ENCODE assay signal across 17 cellular contexts in genomic region chr3:184275961-184276910, GRCh38. TPM values are rescaled to one million over a fixed set of nuclear protein-coding genes. Genes with fewer than 3 reads are reported as not detected.
DNase-seq lines count a peak whose midpoint lies in the region; ATAC-seq and TF ChIP-seq lines count a peak whose summit lies in the region.
"Had no signal": no experiment of that assay in that cellular context is flagged by ENCODE, and none has a peak within 500 bp of the region (broad histone marks: within the 10 kb centered on the region; RNA-seq: fewer than 3 reads in every experiment).

ECE2 (plus strand) TSS chr3:184276022; CDS start chr3:184276154, 132 bp downstream.

- no peak within 1 kb of the TSS for H4K91ac ChIP-seq in IMR-90 (ENCODE audit: insufficient read depth, low read depth, low read length)

- POLR2A ChIA-PET in IMR-90 (lab: Charles Lee; ENCODE audit: unreplicated experiment) = no interaction called here

- H4K20me1 ChIP-seq in IMR-90 (ENCODE audit: insufficient read depth, low read length) (no peaks in the 10 kb centered on the region), neural progenitor cell (ENCODE audit: low read depth) (no peaks in the 10 kb centered on the region)

- H3K9me3 ChIP-seq in IMR-90 (ENCODE audit: control insufficient read depth, insufficient read depth, low read length) (no peaks in the 10 kb centered on the region), neural progenitor cell (ENCODE audit: low read depth) (no peaks in the 10 kb centered on the region)
- H3K9me3 ChIP-seq: Caco-2, colonic mucosa, stomach had no signal

- no peak within 1 kb of the TSS for H2BK120ac ChIP-seq in IMR-90 (ENCODE audit: low read depth, low read length)

- TF ChIP-seq CTCF in IMR-90 (conservative IDR thresholded peaks at IDR 0.05; ENCODE audit: low read depth, low read length) = no peak
- no peak for TF ChIP-seq CTCF in neural progenitor cell (IDR thresholded peaks at IDR 0.05)
- TF ChIP-seq CTCF in HFFc6 (IDR thresholded peaks at IDR 0.05) = no peak

- H3K9ac ChIP-seq in IMR-90 (ENCODE audit: low read depth, low read length) = no peak within 1 kb of the TSS
- H3K9ac ChIP-seq in neural progenitor cell = no peak within 1 kb of the TSS

- H4K8ac ChIP-seq in IMR-90 (ENCODE audit: low read depth in 2 of 2, low read length in 2 of 2) = no peak within 1 kb of the TSS

- H3K4me3 Mint-ChIP-seq in neural progenitor cell (no peak within 1 kb of the TSS), HFFc6 (no peak within 1 kb of the TSS)
- H3K4me3 Mint-ChIP-seq: activated T-helper 17 cell treated with anti-CD3 and anti-CD28 coated beads, Interleukin-2, amount 50 U/mL, for 72 hours had no signal

- H3K18ac ChIP-seq in IMR-90 (ENCODE audit: low read depth, low read length) = no peak within 1 kb of the TSS

- 28% methylated on average over 20 of the region's 65 CpGs; no CpG with 5 or more reads in 1 of the 2 experiments for WGBS in IMR-90 (ENCODE audit: extremely low coverage in 2 of 2, insufficient read length in 1 of 2), 2 experiments

- CTCF ChIA-PET in IMR-90 (lab: Yijun Ruan, JAX) = no interaction called here

- H2BK20ac ChIP-seq in IMR-90 (ENCODE audit: low read depth, low read length) = no peak within 1 kb of the TSS

- dilution Hi-C loops in IMR-90 (cut with HindIII; ENCODE audit: low sequenced_read_pairs, unreplicated experiment) = no loop called here

- H3K4me3 ChIP-seq in IMR-90 (ENCODE audit: insufficient read depth, low read depth, low read length) (no peak within 1 kb of the TSS), neural progenitor cell (peak within 1 kb of the TSS; percentile 22)
- H3K4me3 ChIP-seq: colonic mucosa had no signal

- in situ Hi-C loops in IMR-90 (cut with MboI; ENCODE audit: low sequenced_read_pairs) = no loop called here

- H3K27ac Mint-ChIP-seq in neural progenitor cell (no peak within 1 kb of the TSS), HFFc6 (no peak within 1 kb of the TSS)
- H3K27ac Mint-ChIP-seq: activated T-helper 17 cell treated with anti-CD3 and anti-CD28 coated beads, Interleukin-2, amount 50 U/mL, for 72 hours had no signal

- H3K79me2 ChIP-seq in neural progenitor cell (ENCODE audit: low read depth) = no peaks in the 10 kb centered on the region

- no peak within 1 kb of the TSS for H2AK9ac ChIP-seq in IMR-90 (replicated peaks; ENCODE audit: low read depth, low read length, poor library complexity)

- TF ChIP-seq POLR2A in IMR-90 (IDR thresholded peaks at IDR 0.05; ENCODE audit: low read depth, low read length) = no peak

- H4K5ac ChIP-seq in IMR-90 (ENCODE audit: low read depth, low read length) = no peak within 1 kb of the TSS

- intact Hi-C loops in IMR-90 (cut with micrococcal nuclease) = no loop called here

- no peaks in the 10 kb centered on the region for H3K79me1 ChIP-seq in IMR-90 (ENCODE audit: low read depth in 1 of 2, low read length in 2 of 2)

- H3K27me3 ChIP-seq in IMR-90 (ENCODE audit: control insufficient read depth, insufficient read depth, low read length) (peaks cover 57% of the 10 kb centered on the region), neural progenitor cell (peaks cover 54% of the 10 kb centered on the region)

- H3K9me1 ChIP-seq in IMR-90 (ENCODE audit: insufficient read depth, low read length) = peaks cover 3% of the 10 kb centered on the region; the same call in 1 of the 2 replicates

- H3K36me3 ChIP-seq in IMR-90 (ENCODE audit: control insufficient read depth, insufficient read depth, low read length) (no peaks in the 10 kb centered on the region), neural progenitor cell (no peaks in the 10 kb centered on the region)
- H3K36me3 ChIP-seq: colonic mucosa, stomach had no signal

- BruUV-seq in IMR-90 (replicated peaks; lab: Mats Ljungman, UMichigan) = no TSS peak

- H3K14ac ChIP-seq in IMR-90 (replicated peaks; ENCODE audit: low read depth, low read length) = no peak within 1 kb of the TSS

- no peak within 1 kb of the TSS for H3K4ac ChIP-seq in IMR-90 (ENCODE audit: low read depth, low read length)

- no peaks in the 10 kb centered on the region for H3K4me1 ChIP-seq in IMR-90 (ENCODE audit: control insufficient read depth, insufficient read depth, low read length)
- no peaks in the 10 kb centered on the region for H3K4me1 ChIP-seq in neural progenitor cell
- H3K4me1 ChIP-seq: Caco-2, colonic mucosa, foreskin keratinocyte had no signal

- peak; percentile 81 for ATAC-seq in IMR-90 (ENCODE audit: low read depth)
- ATAC-seq in esophagus mucosa = peak; percentile 23
- ATAC-seq: activated CD4-positive, CD25-positive, alpha-beta regulatory T cell treated with anti-CD3 and anti-CD28 coated beads, Interleukin-2, amount 50 U/mL, for 24 hours; activated T-helper 17 cell treated with anti-CD3 and anti-CD28 coated beads, Interleukin-2, amount 50 U/mL, for 72 hours; foreskin keratinocyte; HCT116 had no signal

- H3K27ac ChIP-seq in IMR-90 (ENCODE audit: insufficient read depth, low read length) = no peak within 1 kb of the TSS
- H3K27ac ChIP-seq in neural progenitor cell = no peak within 1 kb of the TSS
- H3K27ac ChIP-seq: colonic mucosa, foreskin keratinocyte, stomach had no signal

- peak; percentile 15 for DNase-seq in EH (ENCODE audit: low read depth)
- no peak for DNase-seq in IMR-90
- no peak for DNase-seq in neural progenitor cell (ENCODE audit: low spot score)
- no peak for DNase-seq in NCI-H82 (lab: John Stamatoyannopoulos, UW)
- no peak for DNase-seq in HFFc6
- no peak for DNase-seq in dermis blood vessel endothelial cell
- DNase-seq: Caco-2; colonic mucosa; foreskin keratinocyte; NCI-H1694 treated with DMSO at 0.1 percent for 48 hours; stimulated activated CD4-positive, alpha-beta T cell treated with anti-CD3 and anti-CD28 coated beads, Interleukin-2, amount 100 ng/mL, for 48 hours; stomach had no signal

- H3K4me2 ChIP-seq in IMR-90 (ENCODE audit: low read depth, low read length) = no peak within 1 kb of the TSS; the same call in 1 of the 2 replicates
- H3K4me2 ChIP-seq in neural progenitor cell = peak within 1 kb of the TSS; percentile 66

- H2BK15ac ChIP-seq in IMR-90 (ENCODE audit: low read depth, low read length) = no peak within 1 kb of the TSS

- H3K9me3 Mint-ChIP-seq in neural progenitor cell = no peaks in the 10 kb centered on the region
- no peaks in the 10 kb centered on the region for H3K9me3 Mint-ChIP-seq in HFFc6
- H3K9me3 Mint-ChIP-seq: activated T-helper 17 cell treated with anti-CD3 and anti-CD28 coated beads, Interleukin-2, amount 50 U/mL, for 72 hours had no signal

- no peak within 1 kb of the TSS; the same call in 1 of the 2 replicates for H2AK5ac ChIP-seq in IMR-90 (ENCODE audit: low read depth, low read length)

- H3K4me1 Mint-ChIP-seq in neural progenitor cell (peaks cover 9% of the 10 kb centered on the region), HFFc6 (ENCODE audit: low read depth) (no peaks in the 10 kb centered on the region)

- H2AFZ ChIP-seq in IMR-90 (replicated peaks; ENCODE audit: low read length, poor library complexity) = peak within 1 kb of the TSS; percentile 70
- H2AFZ ChIP-seq in neural progenitor cell (replicated peaks) = peak within 1 kb of the TSS; percentile 76

- no peak within 1 kb of the TSS for H2BK5ac ChIP-seq in IMR-90 (ENCODE audit: low read depth, low read length, poor library complexity, severe bottlenecking)

- H3K27me3 Mint-ChIP-seq in neural progenitor cell (ENCODE audit: insufficient read depth, low read depth) (peaks cover 34% of the 10 kb centered on the region), HFFc6 (ENCODE audit: insufficient read depth) (peaks cover 56% of the 10 kb centered on the region)

- no peak for TF ChIP-seq RAD21 in IMR-90 (IDR thresholded peaks at IDR 0.05; ENCODE audit: low read length)

- H3K56ac ChIP-seq in IMR-90 (ENCODE audit: extremely low read depth, insufficient read depth, low read length) = no peak within 1 kb of the TSS; the same call in 1 of the 2 replicates

- no peaks in the 10 kb centered on the region for H3F3A ChIP-seq in neural progenitor cell (ENCODE audit: low read depth)

- H3K36me3 Mint-ChIP-seq in neural progenitor cell (no peaks in the 10 kb centered on the region), HFFc6 (ENCODE audit: low read depth) (no peaks in the 10 kb centered on the region)

- H3K23ac ChIP-seq in IMR-90 (ENCODE audit: low read depth, low read length) = peak within 1 kb of the TSS; percentile 82

TF ChIP-seq in IMR-90, 13 proteins besides CTCF, POLR2A, EP300 and RAD21 (continues in another document):
- TF ChIP-seq MAFK (IDR thresholded peaks at IDR 0.05; ENCODE audit: low read depth, low read length) (no peak), NFE2L2 (IDR thresholded peaks at IDR 0.05; ENCODE audit: low read depth, low read length) (no peak), RFX5 (IDR thresholded peaks at IDR 0.05; ENCODE audit: low read depth, low read length) (no peak), CHD1 (IDR thresholded peaks at IDR 0.05; ENCODE audit: low read depth, low read length) (no peak), ELK1 (IDR thresholded peaks at IDR 0.05; ENCODE audit: borderline replicate concordance, low read depth, low read length) (no peak), RCOR1 (IDR thresholded peaks at IDR 0.05; ENCODE audit: insufficient replicate concordance, low read length) (no peak), MAZ (IDR thresholded peaks at IDR 0.05; ENCODE audit: borderline replicate concordance, low read depth, low read length) (no peak), SMC3 (IDR thresholded peaks at IDR 0.05; ENCODE audit: low read depth, low read length) (no peak), CEBPB (IDR thresholded peaks at IDR 0.05; ENCODE audit: low read depth, low read length) (no peak)

RNA-seq across cellular contexts. Expression of gene ECE2, which starts in this region (rescaled TPM):
- total RNA-seq in IMR-90 (2012; rRNA removed) (not detected in 2 replicates), esophagus mucosa (not detected), neural progenitor cell (ENCODE audit: low replicate concordance) (0.15 TPM in 1 of 2 replicates, not detected in the other), dermis blood vessel endothelial cell (not detected in 2 replicates)
- not detected in 2 replicates for polyA plus RNA-seq in IMR-90 (2012; rRNA removed)
- not detected in 2 replicates for polyA plus RNA-seq in IMR-90 (2012; cell fraction: cytosol; rRNA removed)
- polyA plus RNA-seq in IMR-90 (2012; cell fraction: nucleus; rRNA removed; ENCODE audit: low replicate concordance) = 0.02 TPM in 1 of 2 replicates, not detected in the other
- not detected for total RNA-seq in HFFc6 (2021; fragmentation: NEBNext Ultra II Directional; extraction: Animal tissue kit (Norgen Biotek cat#: 25700))
- total RNA-seq: activated T-helper 17 cell treated with anti-CD3 and anti-CD28 coated beads, Interleukin-2, amount 50 U/mL, for 72 hours; Caco-2; foreskin keratinocyte; lower leg skin had no signal
- polyA plus RNA-seq: foreskin keratinocyte, stomach had no signal

Comparison
In these comparisons a context has a peak if more than half of its experiments do, and no peak if none do; other contexts are left out.
1. Peak in ATAC-seq in IMR-90; RNA of the gene not detected or under 1 TPM.
2. Peak in ATAC-seq in esophagus mucosa; RNA of the gene not detected or under 1 TPM.